23 cellular contexts compared by ENCODE assay signal in genomic region chr16:75181630-75182029, GRCh38. TPM values are rescaled to one million over a fixed set of nuclear protein-coding genes. Genes with fewer than 3 reads are reported as not detected.
"Had no signal": no experiment of that assay in that cellular context is flagged by ENCODE, and none has a peak within 500 bp of the region (broad histone marks: within the 10 kb centered on the region; RNA-seq: fewer than 3 reads in every experiment).

No MANE protein-coding gene starts in this region.

- H3K4me3 ChIP-seq: esophagus squamous epithelium, heart right ventricle, thoracic aorta, upper lobe of right lung had no signal

- H3K27me3 ChIP-seq: esophagus squamous epithelium, heart right ventricle, upper lobe of right lung had no signal

- DNase-seq: activated CD4-positive, alpha-beta T cell treated with anti-CD3 and anti-CD28 coated beads for 36 hours; activated CD4-positive, alpha-beta T cell treated with anti-CD3 and anti-CD28 coated beads, Interleukin-2, amount 50 U/mL, for 48 hours; activated naive CD4-positive, alpha-beta T cell treated with Interleukin-2 at 50 U/mL for 16 hours; activated naive CD8-positive, alpha-beta T cell treated with anti-CD3 and anti-CD28 coated beads, Interleukin-2, amount 10 ng/mL, durations not matched to agents 7 days and 5 days; activated T-cell treated with anti-CD3 and anti-CD28 coated beads for 4 hours; amygdala; effector memory CD8-positive, alpha-beta T cell; esophagus squamous epithelium; heart right ventricle; left ventricle myocardium superior; occipital lobe; posterior cingulate gyrus; stimulated activated naive B cell treated with anti-CD40 and anti-IgM and Interleukin-4, amounts not matched to agents 10 μg/mL and 1 μg/mL and 100 μg/mL, for 72 hours; T1000; upper lobe of right lung had no signal

- H3K36me3 ChIP-seq: esophagus squamous epithelium, heart right ventricle, thoracic aorta, upper lobe of right lung had no signal

- H3K4me1 ChIP-seq: esophagus squamous epithelium, heart right ventricle, upper lobe of right lung had no signal

- ATAC-seq: activated CD4-positive, alpha-beta T cell treated with anti-CD3 and anti-CD28 coated beads for 36 hours; activated T-helper 17 cell treated with anti-CD3 and anti-CD28 coated beads, Interleukin-2, amount 50 U/mL, for 72 hours; effector memory CD8-positive, alpha-beta T cell; heart right ventricle; left ventricle myocardium superior; stimulated activated naive B cell treated with anti-CD40 and anti-IgM and Interleukin-4, amounts not matched to agents 10 μg/mL and 1 μg/mL and 100 μg/mL, for 72 hours; upper lobe of right lung; WTC11 had no signal

- H3K27ac ChIP-seq: esophagus squamous epithelium, heart right ventricle, thoracic aorta, upper lobe of right lung had no signal

RNA-seq across cellular contexts. Expression of gene CTRB2, which starts 25.3 kb away (rescaled TPM):
- total RNA-seq: activated CD4-positive, alpha-beta T cell treated with anti-CD3 and anti-CD28 coated beads for 36 hours; activated naive CD8-positive, alpha-beta T cell treated with anti-CD3 and anti-CD28 coated beads, Interleukin-2, amount 10 ng/mL, durations not matched to agents 7 days and 5 days; activated T-helper 17 cell treated with anti-CD3 and anti-CD28 coated beads, Interleukin-2, amount 50 U/mL, for 72 hours; cardiac septum; dermis microvascular lymphatic vessel endothelial cell; esophagus squamous epithelium; left ventricle myocardium superior; mononuclear cell; occipital lobe; renal cortical epithelial cell had no signal
- polyA plus RNA-seq: neural cell had no signal

RNA-seq across cellular contexts. Expression of gene CTRB1, which starts 37.2 kb away (rescaled TPM):
- total RNA-seq: activated CD4-positive, alpha-beta T cell treated with anti-CD3 and anti-CD28 coated beads for 36 hours; activated naive CD8-positive, alpha-beta T cell treated with anti-CD3 and anti-CD28 coated beads, Interleukin-2, amount 10 ng/mL, durations not matched to agents 7 days and 5 days; activated T-helper 17 cell treated with anti-CD3 and anti-CD28 coated beads, Interleukin-2, amount 50 U/mL, for 72 hours; cardiac septum; dermis microvascular lymphatic vessel endothelial cell; esophagus squamous epithelium; left ventricle myocardium superior; mononuclear cell; occipital lobe; renal cortical epithelial cell; upper lobe of right lung had no signal
- polyA plus RNA-seq: neural cell had no signal
